In genomic region chr1:245516178-245516829, GRCh38 we compare ENCODE assay signal across 12 cellular contexts.
DNase-seq lines count a peak whose midpoint lies in the region; ATAC-seq and TF ChIP-seq lines count a peak whose summit lies in the region.
"Had no signal": no experiment of that assay in that cellular context is flagged by ENCODE, and none has a peak within 500 bp of the region (broad histone marks: within the 10 kb centered on the region; RNA-seq: fewer than 3 reads in every experiment).

No MANE protein-coding gene starts in this region.

- H3K4me1 ChIP-seq in SK-N-SH (ENCODE audit: control insufficient read depth in 1 of 2, insufficient read depth in 2 of 2, low read depth in 1 of 2, low read length in 1 of 2) (peaks cover 0 to 36% of the 10 kb centered on the region in 2 experiments; a peak in 2 of 4 replicates), upper lobe of right lung (no peaks in the 10 kb centered on the region)

- no peaks in the 10 kb centered on the region for H3K36me3 Mint-ChIP-seq in WTC11
- no peaks in the 10 kb centered on the region for H3K36me3 Mint-ChIP-seq in activated CD4-positive, alpha-beta T cell treated with anti-CD3 and anti-CD28 coated beads for 36 hours (ENCODE audit: low read depth)

- H3K9ac ChIP-seq in SK-N-SH = no peak overlapping the region

- TF ChIP-seq EP300 in SK-N-SH (IDR thresholded peaks at IDR 0.05; ENCODE audit: borderline replicate concordance in 1 of 2, low read depth in 1 of 2, low read length in 1 of 2) = no peak

- TF ChIP-seq CTCF in SK-N-SH (IDR thresholded peaks at IDR 0.05) (no peak), WTC11 (IDR thresholded peaks at IDR 0.05) (no peak), upper lobe of right lung (IDR thresholded peaks at IDR 0.05) (no peak), dorsolateral prefrontal cortex (IDR thresholded peaks at IDR 0.05 in 54 of 56, conservative IDR thresholded peaks at IDR 0.05 in 2 of 56; ENCODE audit: low read depth in 1 of 56, partially characterized antibody in 56 of 56) (no peak)

- H3K27me3 Mint-ChIP-seq in WTC11 (ENCODE audit: low read depth) = no peaks in the 10 kb centered on the region
- H3K27me3 Mint-ChIP-seq in activated CD4-positive, alpha-beta T cell treated with anti-CD3 and anti-CD28 coated beads for 36 hours = peaks cover 5% of the 10 kb centered on the region

- peaks cover 24% of the 10 kb centered on the region for H3K4me1 Mint-ChIP-seq in WTC11
- H3K4me1 Mint-ChIP-seq in activated CD4-positive, alpha-beta T cell treated with anti-CD3 and anti-CD28 coated beads for 36 hours = no peaks in the 10 kb centered on the region

- CTCF ChIA-PET in SK-N-SH (lab: Yijun Ruan, JAX) = interaction anchor here (0.7 to 1.8 kb wide), 5 partner anchors 10 to 359 kb away, joined by 3 to 6 read pairs (median 3); no protein-coding TSS in a partner anchor
- CTCF ChIA-PET in WTC11 (lab: Charles Lee) = interaction anchor here (0.6 to 1.1 kb wide), 5 partner anchors 13 to 329 kb away, joined by 3 read pairs; no protein-coding TSS in a partner anchor
- CTCF ChIA-PET in activated CD4-positive, alpha-beta T cell treated with anti-CD3 and anti-CD28 coated beads for 36 hours (lab: Charles Lee) = interaction anchor here (0.6 kb wide), 1 partner anchor 281 kb away, joined by 3 read pairs; no protein-coding TSS in a partner anchor

- H4K20me1 ChIP-seq in SK-N-SH (ENCODE audit: insufficient read depth) = no peaks in the 10 kb centered on the region

- H3K9me2 ChIP-seq in SK-N-SH = no peaks in the 10 kb centered on the region

- TF ChIP-seq RAD21 in SK-N-SH (IDR thresholded peaks at IDR 0.05; ENCODE audit: low read length) = peak; percentile 42

- H3K4me3 ChIP-seq in SK-N-SH (ENCODE audit: low read depth in 2 of 2, low read length in 1 of 2) (no peak overlapping the region), upper lobe of right lung (no peak overlapping the region), dorsolateral prefrontal cortex (no peak overlapping the region)

- POLR2A ChIA-PET in SK-N-SH (lab: Yijun Ruan, JAX) (no interaction called here), WTC11 (lab: Charles Lee) (no interaction called here)
- POLR2A ChIA-PET in activated CD4-positive, alpha-beta T cell treated with anti-CD3 and anti-CD28 coated beads for 36 hours (lab: Charles Lee) = no interaction called here

- no peak overlapping the region for H3K4me3 Mint-ChIP-seq in WTC11
- H3K4me3 Mint-ChIP-seq in activated CD4-positive, alpha-beta T cell treated with anti-CD3 and anti-CD28 coated beads for 36 hours = no peak overlapping the region

- no peak for ATAC-seq in SK-N-SH treated with all-trans-retinoic acid at 6 μM for 48 hours
- ATAC-seq in WTC11 = 0 out of 2 replicates have a peak, but pooled peaks have one; percentile 16
- ATAC-seq in upper lobe of right lung = peak; percentile 67
- ATAC-seq in activated CD4-positive, alpha-beta T cell treated with anti-CD3 and anti-CD28 coated beads for 36 hours = no peak

- peak overlapping the region in 1 of 2 experiments; percentile 7; a peak in 1 of 4 replicates for H3K27ac ChIP-seq in SK-N-SH (ENCODE audit: low read depth in 2 of 2, low read length in 1 of 2)
- no peak overlapping the region for H3K27ac ChIP-seq in upper lobe of right lung
- no peak overlapping the region for H3K27ac ChIP-seq in dorsolateral prefrontal cortex

- peaks cover 0 to 10% of the 10 kb centered on the region in 2 experiments for H3K36me3 ChIP-seq in SK-N-SH (replicated peaks in 1 of 2; ENCODE audit: control insufficient read depth in 1 of 2, insufficient read depth in 2 of 2, low read length in 1 of 2)
- H3K36me3 ChIP-seq in upper lobe of right lung = no peaks in the 10 kb centered on the region

- no peaks in the 10 kb centered on the region for H3K79me2 ChIP-seq in SK-N-SH (ENCODE audit: insufficient read depth)

- H3K9me3 ChIP-seq in SK-N-SH (no peaks in the 10 kb centered on the region), upper lobe of right lung (no peaks in the 10 kb centered on the region)

- H3K9me3 Mint-ChIP-seq in WTC11 = no peaks in the 10 kb centered on the region
- H3K9me3 Mint-ChIP-seq in activated CD4-positive, alpha-beta T cell treated with anti-CD3 and anti-CD28 coated beads for 36 hours (ENCODE audit: low read depth) = no peaks in the 10 kb centered on the region

- no peak overlapping the region for H3K4me2 ChIP-seq in SK-N-SH

- DNase-seq in SK-N-SH = no peak
- DNase-seq in NCI-H2227 (lab: John Stamatoyannopoulos, UW; ENCODE audit: unreplicated experiment) = peak; percentile 88
- DNase-seq in WTC11 (ENCODE audit: low spot score) = no peak
- no peak for DNase-seq in upper lobe of right lung
- DNase-seq in epidermal melanocyte (ENCODE audit: insufficient read length, low spot score) = no peak
- no peak for DNase-seq in activated CD4-positive, alpha-beta T cell treated with anti-CD3 and anti-CD28 coated beads for 36 hours
- DNase-seq in dorsolateral prefrontal cortex = no peak
- DNase-seq: AML-193; central memory CD4-positive, alpha-beta T cell; head of caudate nucleus; stimulated activated naive CD4-positive, alpha-beta T cell had no signal

- H3K27me3 ChIP-seq in SK-N-SH (ENCODE audit: insufficient read depth) (no peaks in the 10 kb centered on the region), upper lobe of right lung (no peaks in the 10 kb centered on the region), dorsolateral prefrontal cortex (peaks cover 0 to under 1% (median 0%) of the 10 kb centered on the region in 45 donors)

- no peak overlapping the region for H3K27ac Mint-ChIP-seq in WTC11
- no peak overlapping the region for H3K27ac Mint-ChIP-seq in activated CD4-positive, alpha-beta T cell treated with anti-CD3 and anti-CD28 coated beads for 36 hours

- no peaks in the 10 kb centered on the region for H3F3A ChIP-seq in SK-N-SH (replicated peaks; ENCODE audit: insufficient read depth)

- WGBS in SK-N-SH (ENCODE audit: low lambda C conversion rate) = 94% methylated on average over 13 of the region's 15 CpGs

- H2AFZ ChIP-seq in SK-N-SH (ENCODE audit: low read depth) = no peak overlapping the region

- intact Hi-C loops in upper lobe of right lung (cut with DNase I) (no loop called here), dorsolateral prefrontal cortex (cut with DNase I) (no loop called here)
- intact Hi-C loops in activated CD4-positive, alpha-beta T cell treated with anti-CD3 and anti-CD28 coated beads for 36 hours (cut with DNase I, micrococcal nuclease) = no loop called here

TF ChIP-seq in SK-N-SH, 30 proteins besides CTCF, POLR2A, EP300 and RAD21 (continues in another document):
- TF ChIP-seq, protein P1, sequence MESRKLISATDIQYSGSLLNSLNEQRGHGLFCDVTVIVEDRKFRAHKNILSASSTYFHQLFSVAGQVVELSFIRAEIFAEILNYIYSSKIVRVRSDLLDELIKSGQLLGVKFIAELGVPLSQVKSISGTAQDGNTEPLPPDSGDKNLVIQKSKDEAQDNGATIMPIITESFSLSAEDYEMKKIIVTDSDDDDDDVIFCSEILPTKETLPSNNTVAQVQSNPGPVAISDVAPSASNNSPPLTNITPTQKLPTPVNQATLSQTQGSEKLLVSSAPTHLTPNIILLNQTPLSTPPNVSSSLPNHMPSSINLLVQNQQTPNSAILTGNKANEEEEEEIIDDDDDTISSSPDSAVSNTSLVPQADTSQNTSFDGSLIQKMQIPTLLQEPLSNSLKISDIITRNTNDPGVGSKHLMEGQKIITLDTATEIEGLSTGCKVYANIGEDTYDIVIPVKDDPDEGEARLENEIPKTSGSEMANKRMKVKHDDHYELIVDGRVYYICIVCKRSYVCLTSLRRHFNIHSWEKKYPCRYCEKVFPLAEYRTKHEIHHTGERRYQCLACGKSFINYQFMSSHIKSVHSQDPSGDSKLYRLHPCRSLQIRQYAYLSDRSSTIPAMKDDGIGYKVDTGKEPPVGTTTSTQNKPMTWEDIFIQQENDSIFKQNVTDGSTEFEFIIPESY (IDR thresholded peaks at IDR 0.05; ENCODE audit: borderline replicate concordance, low read depth) = no peak
- TF ChIP-seq SMC3 (IDR thresholded peaks at IDR 0.05; ENCODE audit: low read depth, low read length) = no peak
- no peak for TF ChIP-seq TEAD4 (IDR thresholded peaks at IDR 0.05; ENCODE audit: borderline replicate concordance, insufficient read depth)

TF ChIP-seq in SK-N-SH treated with all-trans-retinoic acid at 6 μM for 48 hours, 23 proteins besides CTCF, POLR2A, EP300 and RAD21 (continues in another document):
- TF ChIP-seq, protein P2, sequence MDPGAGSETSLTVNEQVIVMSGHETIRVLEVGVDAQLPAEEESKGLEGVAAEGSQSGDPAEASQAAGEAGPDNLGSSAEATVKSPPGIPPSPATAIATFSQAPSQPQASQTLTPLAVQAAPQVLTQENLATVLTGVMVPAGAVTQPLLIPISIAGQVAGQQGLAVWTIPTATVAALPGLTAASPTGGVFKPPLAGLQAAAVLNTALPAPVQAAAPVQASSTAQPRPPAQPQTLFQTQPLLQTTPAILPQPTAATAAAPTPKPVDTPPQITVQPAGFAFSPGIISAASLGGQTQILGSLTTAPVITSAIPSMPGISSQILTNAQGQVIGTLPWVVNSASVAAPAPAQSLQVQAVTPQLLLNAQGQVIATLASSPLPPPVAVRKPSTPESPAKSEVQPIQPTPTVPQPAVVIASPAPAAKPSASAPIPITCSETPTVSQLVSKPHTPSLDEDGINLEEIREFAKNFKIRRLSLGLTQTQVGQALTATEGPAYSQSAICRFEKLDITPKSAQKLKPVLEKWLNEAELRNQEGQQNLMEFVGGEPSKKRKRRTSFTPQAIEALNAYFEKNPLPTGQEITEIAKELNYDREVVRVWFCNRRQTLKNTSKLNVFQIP (CRISPR knock-in tag; IDR thresholded peaks at IDR 0.05; ENCODE audit: borderline replicate concordance, low read depth) = no peak

TF ChIP-seq in WTC11, 78 proteins besides CTCF, POLR2A, EP300 and RAD21 (continues in another document):
- TF ChIP-seq IRF2 (CRISPR knock-in tag; IDR thresholded peaks at IDR 0.05; ENCODE audit: borderline replicate concordance, low read depth) (no peak), FOXK1 (CRISPR knock-in tag; IDR thresholded peaks at IDR 0.05) (no peak), ERG (CRISPR knock-in tag; IDR thresholded peaks at IDR 0.05) (no peak)

Comparison
In these comparisons a context has a peak if more than half of its experiments do, and no peak if none do; other contexts are left out.
1. ATAC-seq: peak in WTC11 (single experiment) and upper lobe of right lung (single experiment); none in SK-N-SH treated with all-trans-retinoic acid at 6 μM for 48 hours (single experiment) and activated CD4-positive, alpha-beta T cell treated with anti-CD3 and anti-CD28 coated beads for 36 hours (single experiment).